ENCODE assay signal across 27 cellular contexts in the genomic region with DNA sequence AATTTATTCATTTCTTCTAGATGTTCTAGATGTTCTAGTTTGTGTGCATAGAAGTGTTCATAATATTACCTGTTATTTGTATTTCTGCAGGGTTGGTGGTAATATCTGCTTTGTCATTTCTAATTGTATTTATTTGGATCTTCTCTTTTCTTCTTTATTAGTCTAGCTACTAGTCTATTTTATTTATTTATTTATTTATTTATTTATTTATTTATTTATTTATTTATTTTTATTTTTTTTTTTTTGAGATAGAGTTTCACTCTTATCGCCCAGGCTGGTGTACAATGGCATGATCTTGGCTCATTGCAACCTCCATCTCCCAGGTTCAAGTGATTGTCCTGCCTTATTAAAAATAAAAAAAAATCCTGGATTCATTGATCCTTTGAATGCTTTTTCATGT.
"Had no signal": no experiment of that assay in that cellular context is flagged by ENCODE, and none has a peak within 500 bp of the region (broad histone marks: within the 10 kb centered on the region; RNA-seq: fewer than 3 reads in every experiment).

No MANE protein-coding gene starts in this region.

- H3K27ac ChIP-seq: colonic mucosa, coronary artery, dorsolateral prefrontal cortex, epithelial cell of prostate, esophagus muscularis mucosa, esophagus squamous epithelium, foreskin keratinocyte, gastrocnemius medialis, gastroesophageal sphincter, heart left ventricle, heart right ventricle, hepatocyte had no signal

- ATAC-seq: effector memory CD8-positive, alpha-beta T cell; esophagus mucosa; foreskin keratinocyte; gastrocnemius medialis; gastroesophageal sphincter; heart left ventricle; heart right ventricle had no signal

- H3K36me3 ChIP-seq: colonic mucosa, esophagus muscularis mucosa, esophagus squamous epithelium, gastrocnemius medialis, gastroesophageal sphincter, heart left ventricle, heart right ventricle had no signal

- H3K9me3 ChIP-seq: colonic mucosa, gastroesophageal sphincter had no signal

- FAIRE-seq: colon, endometrium, endothelial cell of umbilical vein had no signal

- H3K4me2 ChIP-seq: hepatocyte had no signal

- H3K4me3 ChIP-seq: colonic mucosa, coronary artery, dorsolateral prefrontal cortex, esophagus muscularis mucosa, esophagus squamous epithelium, gastrocnemius medialis, gastroesophageal sphincter, heart left ventricle, heart right ventricle, hepatocyte had no signal

- DNase-seq: colonic mucosa; cortex of kidney; dermis blood vessel endothelial cell; dorsolateral prefrontal cortex; effector CD4-positive, alpha-beta T cell; effector CD8-positive, alpha-beta T cell; effector memory CD4-positive, alpha-beta T cell; effector memory CD8-positive, alpha-beta T cell; endodermal cell; erythroblast; esophagus squamous epithelium; foreskin fibroblast; foreskin keratinocyte; gastrocnemius medialis; glutamatergic neuron; head of caudate nucleus; heart left ventricle; heart right ventricle had no signal

- H3K4me1 ChIP-seq: colonic mucosa, esophagus muscularis mucosa, esophagus squamous epithelium, foreskin keratinocyte, gastrocnemius medialis, gastroesophageal sphincter, heart left ventricle, heart right ventricle had no signal
